Comparison of ENCODE assay signal across 8 cellular contexts in genomic region chr6:6006428-6007310, GRCh38. TPM values are rescaled to one million over a fixed set of nuclear protein-coding genes. Genes with fewer than 3 reads are reported as not detected.
DNase-seq lines count a peak whose midpoint lies in the region; ATAC-seq, FAIRE-seq and TF ChIP-seq lines count a peak whose summit lies in the region.

TSS of gene NRN1 (minus strand) at chr6:6006925. CDS start at chr6:6006749, 176 bp downstream.

- in situ Hi-C loops in GM13977 (cut with MboI; ENCODE audit: low pct_unique_long_range_greater_than_20kb, low sequenced_read_pairs, unreplicated experiment) = no loop called here

- H3K27ac ChIP-seq in A549 (no peak within 1 kb of the TSS), esophagus (ENCODE audit: low read depth in 2 of 2, low read length in 1 of 2) (peak within 1 kb of the TSS in 1 of 2 donors; percentile 27)

- WGBS in A549 (ENCODE audit: missing lambda C conversion rate) = 44% methylated on average over 43 of the region's 48 CpGs
- 7 to 10% methylated on average over 48 of the region's 48 CpGs for WGBS in esophagus, 2 donors

- no peak for DNase-seq in A549 (ENCODE audit: low read depth in 1 of 2, low spot score in 1 of 2)
- DNase-seq in GM13977 (ENCODE audit: low spot score) = peak; percentile 58
- peak; percentile 61 for DNase-seq in RPMI7951 (ENCODE audit: low read depth)
- no peak for DNase-seq in activated CD8-positive, alpha-beta memory T cell treated with anti-CD3 and anti-CD28 coated beads, Interleukin-2, amount 50 U/mL, for 4 hours
- no peak for DNase-seq in AML-193 (lab: John Stamatoyannopoulos, UW)
- no peak for DNase-seq in NCI-H2196 (lab: John Stamatoyannopoulos, UW; ENCODE audit: unreplicated experiment)

- peak within 1 kb of the TSS; percentile 94 for H3K4me2 ChIP-seq in A549

- CTCF ChIA-PET in A549 (lab: Yijun Ruan, JAX) = interaction anchor here (0.9 kb wide), 1 partner anchor 11 kb away, joined by 3 read pairs; no protein-coding TSS in a partner anchor

- peak within 1 kb of the TSS; percentile 24 for H2AFZ ChIP-seq in neuron (ENCODE audit: low read depth, low read length)

- H3K4me1 ChIP-seq in A549 (peaks cover 6% of the 10 kb centered on the region; the same call in 1 of the 3 replicates), esophagus (ENCODE audit: control insufficient read depth in 2 of 2, insufficient read depth in 2 of 2, low read length in 1 of 2) (peaks cover 11 to 26% of the 10 kb centered on the region in 2 donors), neuron (ENCODE audit: insufficient read depth, low read length) (peaks cover 32% of the 10 kb centered on the region)

- no peak for TF ChIP-seq EP300 in A549 (IDR thresholded peaks at IDR 0.05)

- FAIRE-seq in A549 (lab: Jason Lieb, UNC) = no peak

- POLR2A ChIA-PET in A549 (lab: Yijun Ruan, JAX) = no interaction called here

- H3K36me3 ChIP-seq in esophagus (ENCODE audit: control insufficient read depth in 2 of 2, insufficient read depth in 2 of 2, low read length in 1 of 2) (no peaks in the 10 kb centered on the region), neuron (ENCODE audit: insufficient read depth, low read length) (no peaks in the 10 kb centered on the region)

- TF ChIP-seq CTCF in A549 (IDR thresholded peaks at IDR 0.05) (no peak), GM13977 (IDR thresholded peaks at IDR 0.05; ENCODE audit: extremely low read depth, insufficient read depth, missing control alignments) (no peak)

- TF ChIP-seq RAD21 in A549 (conservative IDR thresholded peaks at IDR 0.05 in 1 of 2, IDR thresholded peaks at IDR 0.05 in 1 of 2) = no peak

- no peak for ATAC-seq in A549

- no peaks in the 10 kb centered on the region for H3K9me3 ChIP-seq in A549
- H3K9me3 ChIP-seq in esophagus (ENCODE audit: control insufficient read depth in 2 of 2, insufficient read depth in 1 of 2, low read depth in 1 of 2, low read length in 1 of 2) = peaks cover 0 to 17% of the 10 kb centered on the region in 2 donors
- no peaks in the 10 kb centered on the region for H3K9me3 ChIP-seq in neuron (ENCODE audit: low read length)

- H3K27me3 ChIP-seq in esophagus (ENCODE audit: control insufficient read depth in 1 of 2, insufficient read depth in 2 of 2, low read length in 2 of 2) = peaks cover 5 to 48% of the 10 kb centered on the region in 2 donors
- peaks cover 80% of the 10 kb centered on the region for H3K27me3 ChIP-seq in neuron (ENCODE audit: insufficient read depth, low read length)

- H3K4me3 ChIP-seq in A549 (peak within 1 kb of the TSS; percentile 60), esophagus (ENCODE audit: low read depth in 1 of 2, low read length in 2 of 2) (peak within 1 kb of the TSS; percentile 27 to 30), neuron (ENCODE audit: low read length) (peak within 1 kb of the TSS; percentile 49)

- no peak for TF ChIP-seq POLR2A in A549 (IDR thresholded peaks at IDR 0.05; ENCODE audit: low read length)

TF ChIP-seq in A549, 52 proteins besides CTCF, POLR2A, EP300 and RAD21:
- TF ChIP-seq HOXB5 (CRISPR knock-in tag; IDR thresholded peaks at IDR 0.05) (no peak), RNF2 (IDR thresholded peaks at IDR 0.05; ENCODE audit: borderline replicate concordance, low read depth) (0 out of 2 replicates have a peak, but pooled peaks have one; percentile 64), HOXA7 (CRISPR knock-in tag; IDR thresholded peaks at IDR 0.05) (no peak), CBX8 (IDR thresholded peaks at IDR 0.05) (0 out of 2 replicates have a peak, but pooled peaks have one; percentile 49), HOXB13 (CRISPR knock-in tag; IDR thresholded peaks at IDR 0.05; ENCODE audit: low read depth) (no peak), BCL3 (IDR thresholded peaks at IDR 0.05) (no peak)
- TF ChIP-seq, protein P1, sequence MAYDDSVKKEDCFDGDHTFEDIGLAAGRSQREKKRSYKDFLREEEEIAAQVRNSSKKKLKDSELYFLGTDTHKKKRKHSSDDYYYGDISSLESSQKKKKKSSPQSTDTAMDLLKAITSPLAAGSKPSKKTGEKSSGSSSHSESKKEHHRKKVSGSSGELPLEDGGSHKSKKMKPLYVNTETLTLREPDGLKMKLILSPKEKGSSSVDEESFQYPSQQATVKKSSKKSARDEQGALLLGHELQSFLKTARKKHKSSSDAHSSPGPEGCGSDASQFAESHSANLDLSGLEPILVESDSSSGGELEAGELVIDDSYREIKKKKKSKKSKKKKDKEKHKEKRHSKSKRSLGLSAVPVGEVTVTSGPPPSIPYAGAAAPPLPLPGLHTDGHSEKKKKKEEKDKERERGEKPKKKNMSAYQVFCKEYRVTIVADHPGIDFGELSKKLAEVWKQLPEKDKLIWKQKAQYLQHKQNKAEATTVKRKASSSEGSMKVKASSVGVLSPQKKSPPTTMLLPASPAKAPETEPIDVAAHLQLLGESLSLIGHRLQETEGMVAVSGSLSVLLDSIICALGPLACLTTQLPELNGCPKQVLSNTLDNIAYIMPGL (CRISPR knock-in tag; IDR thresholded peaks at IDR 0.05; ENCODE audit: borderline replicate concordance) = no peak
- TF ChIP-seq, protein P2, sequence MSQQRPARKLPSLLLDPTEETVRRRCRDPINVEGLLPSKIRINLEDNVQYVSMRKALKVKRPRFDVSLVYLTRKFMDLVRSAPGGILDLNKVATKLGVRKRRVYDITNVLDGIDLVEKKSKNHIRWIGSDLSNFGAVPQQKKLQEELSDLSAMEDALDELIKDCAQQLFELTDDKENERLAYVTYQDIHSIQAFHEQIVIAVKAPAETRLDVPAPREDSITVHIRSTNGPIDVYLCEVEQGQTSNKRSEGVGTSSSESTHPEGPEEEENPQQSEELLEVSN (IDR thresholded peaks at IDR 0.05; ENCODE audit: borderline replicate concordance, low read depth) = no peak

RNA-seq across cellular contexts. Expression of gene NRN1, which starts in this region (rescaled TPM):
- polyA plus RNA-seq in A549 (2011; rRNA removed) (0.24 and 0.39 TPM in 2 replicates), A549 (2017; fragmentation: RNase III; extraction: RNeasy Plus Mini Kit Qiagen cat#74134 plus additional on column Dnase treatment) (0.35 to 0.50 TPM (median 0.38 TPM) in 3 replicates), esophagus (1 to 10 TPM; 2.5 to 3.3 TPM)
- 0.12 and 0.19 TPM in 2 replicates for polyA plus RNA-seq in A549 (2012; cell fraction: cytosol; rRNA removed)
- polyA plus RNA-seq in A549 (2012; cell fraction: nucleus; rRNA removed) = 0.20 and 0.22 TPM in 2 replicates
- 0.15 TPM in 1 of 2 replicates, not detected in the other for polyA minus RNA-seq in A549 (2011; rRNA and poly(A)+ RNA removed)
- total RNA-seq in RPMI7951 (2014; rRNA removed; shearing (Covaris generic)) = 26.8 and 32.8 TPM in 2 replicates

Comparison
In these comparisons a context has a peak if more than half of its experiments do, and no peak if none do; other contexts are left out.
1. DNase-seq: peak in GM13977 (single experiment) and RPMI7951 (single experiment); none in A549 (0 of 2), activated CD8-positive, alpha-beta memory T cell treated with anti-CD3 and anti-CD28 coated beads, Interleukin-2, amount 50 U/mL, for 4 hours (single experiment), AML-193 (0 of 2) and NCI-H2196 (single experiment).
2. Peak in every context shown above with its lines, with median percentiles within 50 percentile points of each other: H3K4me3 ChIP-seq.